Comparison of ENCODE assay signal across 2 cellular contexts in the genomic region with DNA sequence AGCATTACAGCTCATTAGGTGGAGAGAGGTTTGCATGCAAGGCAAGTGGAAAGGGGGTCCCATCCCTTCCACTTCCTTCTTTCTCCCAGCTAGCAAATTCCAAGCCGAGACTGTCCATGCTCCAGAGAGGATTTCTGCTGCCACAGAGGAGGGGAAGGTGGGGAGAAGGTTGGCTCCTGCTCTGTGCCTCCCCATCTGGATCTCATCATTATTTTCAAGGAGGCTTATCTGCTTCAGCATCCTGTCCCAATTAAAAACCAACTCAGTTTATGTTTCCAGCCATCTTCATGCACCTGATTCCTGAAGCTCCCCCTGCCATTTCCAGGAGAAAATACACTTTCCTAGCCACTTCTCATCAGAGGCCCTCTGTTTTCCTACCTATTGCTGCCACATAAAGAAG.
TF ChIP-seq lines count a peak whose summit lies in the region.

No MANE protein-coding gene starts in this region.

TF ChIP-seq in SK-N-SH treated with all-trans-retinoic acid at 6 μM for 48 hours, 23 proteins besides CTCF, POLR2A, EP300 and RAD21 (continued from another document):
- TF ChIP-seq, protein P1, sequence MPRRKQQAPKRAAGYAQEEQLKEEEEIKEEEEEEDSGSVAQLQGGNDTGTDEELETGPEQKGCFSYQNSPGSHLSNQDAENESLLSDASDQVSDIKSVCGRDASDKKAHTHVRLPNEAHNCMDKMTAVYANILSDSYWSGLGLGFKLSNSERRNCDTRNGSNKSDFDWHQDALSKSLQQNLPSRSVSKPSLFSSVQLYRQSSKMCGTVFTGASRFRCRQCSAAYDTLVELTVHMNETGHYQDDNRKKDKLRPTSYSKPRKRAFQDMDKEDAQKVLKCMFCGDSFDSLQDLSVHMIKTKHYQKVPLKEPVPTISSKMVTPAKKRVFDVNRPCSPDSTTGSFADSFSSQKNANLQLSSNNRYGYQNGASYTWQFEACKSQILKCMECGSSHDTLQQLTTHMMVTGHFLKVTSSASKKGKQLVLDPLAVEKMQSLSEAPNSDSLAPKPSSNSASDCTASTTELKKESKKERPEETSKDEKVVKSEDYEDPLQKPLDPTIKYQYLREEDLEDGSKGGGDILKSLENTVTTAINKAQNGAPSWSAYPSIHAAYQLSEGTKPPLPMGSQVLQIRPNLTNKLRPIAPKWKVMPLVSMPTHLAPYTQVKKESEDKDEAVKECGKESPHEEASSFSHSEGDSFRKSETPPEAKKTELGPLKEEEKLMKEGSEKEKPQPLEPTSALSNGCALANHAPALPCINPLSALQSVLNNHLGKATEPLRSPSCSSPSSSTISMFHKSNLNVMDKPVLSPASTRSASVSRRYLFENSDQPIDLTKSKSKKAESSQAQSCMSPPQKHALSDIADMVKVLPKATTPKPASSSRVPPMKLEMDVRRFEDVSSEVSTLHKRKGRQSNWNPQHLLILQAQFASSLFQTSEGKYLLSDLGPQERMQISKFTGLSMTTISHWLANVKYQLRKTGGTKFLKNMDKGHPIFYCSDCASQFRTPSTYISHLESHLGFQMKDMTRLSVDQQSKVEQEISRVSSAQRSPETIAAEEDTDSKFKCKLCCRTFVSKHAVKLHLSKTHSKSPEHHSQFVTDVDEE (CRISPR knock-in tag; IDR thresholded peaks at IDR 0.05), result peak; percentile 58; the same call in 1 of the 2 replicates
- TF ChIP-seq TCF4 (CRISPR knock-in tag; IDR thresholded peaks at IDR 0.05; ENCODE audit: borderline replicate concordance) (peak; percentile 74), BACH2 (CRISPR knock-in tag; IDR thresholded peaks at IDR 0.05; ENCODE audit: borderline replicate concordance) (no peak), ZNF565 (CRISPR knock-in tag; conservative IDR thresholded peaks at IDR 0.05; ENCODE audit: low read depth) (no peak), TOX (CRISPR knock-in tag; IDR thresholded peaks at IDR 0.05; ENCODE audit: borderline replicate concordance) (no peak)

TF ChIP-seq in HepG2, 621 proteins besides CTCF, POLR2A, EP300 and RAD21 (continued from another document):
- TF ChIP-seq ZNF432 (CRISPR knock-in tag; IDR thresholded peaks at IDR 0.05; ENCODE audit: borderline replicate concordance), result no peak
- TF ChIP-seq, protein P2, sequence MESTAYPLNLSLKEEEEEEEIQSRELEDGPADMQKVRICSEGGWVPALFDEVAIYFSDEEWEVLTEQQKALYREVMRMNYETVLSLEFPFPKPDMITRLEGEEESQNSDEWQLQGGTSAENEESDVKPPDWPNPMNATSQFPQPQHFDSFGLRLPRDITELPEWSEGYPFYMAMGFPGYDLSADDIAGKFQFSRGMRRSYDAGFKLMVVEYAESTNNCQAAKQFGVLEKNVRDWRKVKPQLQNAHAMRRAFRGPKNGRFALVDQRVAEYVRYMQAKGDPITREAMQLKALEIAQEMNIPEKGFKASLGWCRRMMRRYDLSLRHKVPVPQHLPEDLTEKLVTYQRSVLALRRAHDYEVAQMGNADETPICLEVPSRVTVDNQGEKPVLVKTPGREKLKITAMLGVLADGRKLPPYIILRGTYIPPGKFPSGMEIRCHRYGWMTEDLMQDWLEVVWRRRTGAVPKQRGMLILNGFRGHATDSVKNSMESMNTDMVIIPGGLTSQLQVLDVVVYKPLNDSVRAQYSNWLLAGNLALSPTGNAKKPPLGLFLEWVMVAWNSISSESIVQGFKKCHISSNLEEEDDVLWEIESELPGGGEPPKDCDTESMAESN (CRISPR knock-in tag; conservative IDR thresholded peaks at IDR 0.05), result no peak
- TF ChIP-seq, protein P3, sequence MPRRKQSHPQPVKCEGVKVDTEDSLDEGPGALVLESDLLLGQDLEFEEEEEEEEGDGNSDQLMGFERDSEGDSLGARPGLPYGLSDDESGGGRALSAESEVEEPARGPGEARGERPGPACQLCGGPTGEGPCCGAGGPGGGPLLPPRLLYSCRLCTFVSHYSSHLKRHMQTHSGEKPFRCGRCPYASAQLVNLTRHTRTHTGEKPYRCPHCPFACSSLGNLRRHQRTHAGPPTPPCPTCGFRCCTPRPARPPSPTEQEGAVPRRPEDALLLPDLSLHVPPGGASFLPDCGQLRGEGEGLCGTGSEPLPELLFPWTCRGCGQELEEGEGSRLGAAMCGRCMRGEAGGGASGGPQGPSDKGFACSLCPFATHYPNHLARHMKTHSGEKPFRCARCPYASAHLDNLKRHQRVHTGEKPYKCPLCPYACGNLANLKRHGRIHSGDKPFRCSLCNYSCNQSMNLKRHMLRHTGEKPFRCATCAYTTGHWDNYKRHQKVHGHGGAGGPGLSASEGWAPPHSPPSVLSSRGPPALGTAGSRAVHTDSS (CRISPR knock-in tag; conservative IDR thresholded peaks at IDR 0.05), result no peak
